1 cellular context compared by ENCODE assay signal in genomic region chr18:48999569-48999968, GRCh38.
TF ChIP-seq lines count a peak whose summit lies in the region.

No MANE protein-coding gene starts in this region.

TF ChIP-seq in A549, 52 proteins besides CTCF, POLR2A, EP300 and RAD21 (continued from another document):
- TF ChIP-seq ATOH8 (CRISPR knock-in tag; IDR thresholded peaks at IDR 0.05; ENCODE audit: low read depth) (no peak), FOXS1 (CRISPR knock-in tag; IDR thresholded peaks at IDR 0.05) (no peak), JUNB (IDR thresholded peaks at IDR 0.05) (no peak), EHMT2 (IDR thresholded peaks at IDR 0.05; ENCODE audit: low read depth) (no peak), RFX5 (IDR thresholded peaks at IDR 0.05) (no peak), ZC3H11A (IDR thresholded peaks at IDR 0.05) (no peak), CEBPB (IDR thresholded peaks at IDR 0.05) (no peak), CHD2 (IDR thresholded peaks at IDR 0.05; ENCODE audit: low read length, partially characterized antibody) (no peak)
- TF ChIP-seq, protein P1, sequence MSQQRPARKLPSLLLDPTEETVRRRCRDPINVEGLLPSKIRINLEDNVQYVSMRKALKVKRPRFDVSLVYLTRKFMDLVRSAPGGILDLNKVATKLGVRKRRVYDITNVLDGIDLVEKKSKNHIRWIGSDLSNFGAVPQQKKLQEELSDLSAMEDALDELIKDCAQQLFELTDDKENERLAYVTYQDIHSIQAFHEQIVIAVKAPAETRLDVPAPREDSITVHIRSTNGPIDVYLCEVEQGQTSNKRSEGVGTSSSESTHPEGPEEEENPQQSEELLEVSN (IDR thresholded peaks at IDR 0.05; ENCODE audit: borderline replicate concordance, low read depth) = no peak
